In the genomic region with DNA sequence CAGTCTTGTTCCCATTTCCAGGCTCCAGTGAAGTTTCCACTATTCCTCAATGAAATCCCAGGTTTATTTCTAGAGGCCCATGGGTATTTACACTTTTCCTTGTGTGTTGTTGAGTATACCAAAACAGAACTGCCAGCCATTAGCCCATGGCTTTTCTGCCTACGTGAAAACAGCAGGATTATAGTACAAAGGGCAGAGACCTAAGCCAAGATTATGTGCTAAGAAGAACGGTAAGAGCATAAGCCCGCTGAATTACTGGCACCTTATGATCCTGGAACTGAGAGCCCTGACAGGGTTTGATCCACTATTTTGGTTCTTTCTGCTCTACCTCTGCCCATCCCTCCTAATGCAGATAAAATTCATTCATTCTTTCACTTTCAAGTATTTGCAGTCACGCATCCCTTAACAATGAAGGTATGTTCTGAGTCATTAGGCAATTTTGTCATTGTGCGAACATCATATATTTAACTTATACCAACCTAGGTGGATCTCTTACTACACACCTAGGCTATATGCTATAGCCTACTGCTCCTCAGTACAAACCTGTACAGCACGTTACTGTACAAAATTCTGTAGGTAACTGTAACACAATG, we compare ENCODE assay signal across 24 cellular contexts. TPM values are rescaled to one million over a fixed set of nuclear protein-coding genes. Genes with fewer than 3 reads are reported as not detected.
DNase-seq lines count a peak whose midpoint lies in the region; ATAC-seq, FAIRE-seq and TF ChIP-seq lines count a peak whose summit lies in the region.
"Had no signal": no experiment of that assay in that cellular context is flagged by ENCODE, and none has a peak within 500 bp of the region (broad histone marks: within the 10 kb centered on the region; RNA-seq: fewer than 3 reads in every experiment).

No MANE protein-coding gene starts in this region.

- no peaks in the 10 kb centered on the region for H3K27me3 ChIP-seq in GM23248 (replicated peaks; ENCODE audit: insufficient read depth)
- H3K27me3 ChIP-seq in PC-3 (ENCODE audit: low read length) = no peaks in the 10 kb centered on the region
- H3K27me3 ChIP-seq in keratinocyte (ENCODE audit: control insufficient read depth, extremely low read depth, insufficient read depth, low read length) = no peaks in the 10 kb centered on the region
- no peaks in the 10 kb centered on the region for H3K27me3 ChIP-seq in vagina
- H3K27me3 ChIP-seq: BLaER1, brain microvascular endothelial cell, MG63, suprapubic skin had no signal

- ATAC-seq in PC-3 (no peak), HG03025 (IDR thresholded peaks at IDR 0.05; ENCODE audit: low FRiP score, unreplicated experiment) (no peak), HG03135 (IDR thresholded peaks at IDR 0.05; ENCODE audit: unreplicated experiment) (no peak)
- ATAC-seq: WTC11 had no signal

- peak; percentile 60 for FAIRE-seq in keratinocyte (lab: Jason Lieb, UNC)
- FAIRE-seq: A204.1, endometrium had no signal

- peaks cover 51% of the 10 kb centered on the region for H3K4me1 ChIP-seq in GM23248 (ENCODE audit: insufficient read depth)
- H3K4me1 ChIP-seq in PC-3 (ENCODE audit: insufficient read depth, low read length) = peaks cover 38% of the 10 kb centered on the region
- peaks cover 30% of the 10 kb centered on the region for H3K4me1 ChIP-seq in keratinocyte (ENCODE audit: control insufficient read depth, extremely low read depth, insufficient read depth, low read length)
- H3K4me1 ChIP-seq in vagina = peaks cover 28% of the 10 kb centered on the region
- H3K4me1 ChIP-seq: BLaER1, suprapubic skin had no signal

- H3K9me3 ChIP-seq in GM23248 (ENCODE audit: low read depth) (no peaks in the 10 kb centered on the region), PC-3 (ENCODE audit: low read length) (no peaks in the 10 kb centered on the region), keratinocyte (ENCODE audit: control insufficient read depth, low read depth, low read length) (no peaks in the 10 kb centered on the region), vagina (no peaks in the 10 kb centered on the region)
- H3K9me3 ChIP-seq: BLaER1, MG63, suprapubic skin had no signal

- H2AFZ ChIP-seq in GM23248 = no peak overlapping the region
- H2AFZ ChIP-seq in PC-3 (ENCODE audit: low read length) = no peak overlapping the region
- no peak overlapping the region for H2AFZ ChIP-seq in keratinocyte (ENCODE audit: control insufficient read depth, low read length)
- H2AFZ ChIP-seq: PC-9 had no signal

- H3K9me2 ChIP-seq in GM23248 (ENCODE audit: insufficient read depth) = no peaks in the 10 kb centered on the region
- no peaks in the 10 kb centered on the region for H3K9me2 ChIP-seq in PC-3 (replicated peaks; ENCODE audit: low read length)

- no peak for TF ChIP-seq POLR2A in vagina (IDR thresholded peaks at IDR 0.05)

- H3K4me2 ChIP-seq in GM23248 (ENCODE audit: unreplicated experiment) = no peak overlapping the region
- no peak overlapping the region for H3K4me2 ChIP-seq in PC-3 (ENCODE audit: low read length)
- H3K4me2 ChIP-seq in keratinocyte (ENCODE audit: control insufficient read depth, extremely low read depth, insufficient read depth, low read depth, low read length) = no peak overlapping the region
- H3K4me2 ChIP-seq: BLaER1, PC-9 had no signal

- H4K20me1 ChIP-seq in GM23248 (ENCODE audit: insufficient read depth) = peaks cover 4% of the 10 kb centered on the region; the same call in 1 of the 2 replicates
- no peaks in the 10 kb centered on the region for H4K20me1 ChIP-seq in PC-3 (ENCODE audit: low read length)
- H4K20me1 ChIP-seq in keratinocyte (ENCODE audit: control insufficient read depth, extremely low read depth, insufficient read depth, low read length) = no peaks in the 10 kb centered on the region
- H4K20me1 ChIP-seq: BLaER1 had no signal

- no peak for TF ChIP-seq CTCF in PC-3 (conservative IDR thresholded peaks at IDR 0.05; ENCODE audit: low read depth, low read length)
- TF ChIP-seq CTCF in keratinocyte (optimal IDR thresholded peaks at IDR 0.05 in 1 of 3, IDR thresholded peaks at IDR 0.05 in 1 of 3, conservative IDR thresholded peaks at IDR 0.05 in 1 of 3; ENCODE audit: extremely low read depth in 1 of 3, insufficient read depth in 2 of 3, low read length in 3 of 3) = no peak
- TF ChIP-seq CTCF in vagina (IDR thresholded peaks at IDR 0.05) = no peak

- DNase-seq in D341Med (ENCODE audit: low spot score) (peak; percentile 57), GM23248 (no peak), PC-3 (peak; percentile 63), keratinocyte (ENCODE audit: low read depth, low spot score) (no peak), NCI-H128 (lab: John Stamatoyannopoulos, UW; ENCODE audit: unreplicated experiment) (no peak), vagina (ENCODE audit: extremely low spot score in 2 of 2) (no peak)
- DNase-seq: activated CD4-positive, alpha-beta T cell treated with anti-CD3 and anti-CD28 coated beads, Interleukin-2, amount 50 U/mL, for 48 hours; activated effector memory CD4-positive, alpha-beta T cell treated with Interleukin-2 at 50 U/mL for 16 hours; brain microvascular endothelial cell; MG63; NCI-H1436; NCI-H2171; NCI-H748 treated with DMSO at 0.1 percent for 48 hours; nucleus accumbens; PC-9 had no signal

- no peak overlapping the region for H3K4me3 ChIP-seq in GM23248
- no peak overlapping the region for H3K4me3 ChIP-seq in PC-3 (ENCODE audit: low read length)
- no peak overlapping the region for H3K4me3 ChIP-seq in keratinocyte (ENCODE audit: control insufficient read depth in 2 of 3, extremely low read depth in 1 of 3, insufficient read depth in 2 of 3, low read depth in 1 of 3, low read length in 3 of 3)
- H3K4me3 ChIP-seq in vagina = no peak overlapping the region
- H3K4me3 ChIP-seq: BLaER1, coronary artery, MG63, PC-9, suprapubic skin had no signal

- WGBS in GM23248 (ENCODE audit: low coverage in 1 of 2, low lambda C conversion rate in 2 of 2, missing lambda C conversion rate in 2 of 2), 2 experiments = 80 to 84% methylated on average over 6 of the region's 6 CpGs

- intact Hi-C loops in PC-3 (cut with micrococcal nuclease) = loop anchor here (5.0 kb wide), 2 partner anchors 71 to 121 kb away; no protein-coding TSS in a partner anchor
- intact Hi-C loops in vagina (cut with DNase I) = no loop called here

- H3K79me2 ChIP-seq in GM23248 (ENCODE audit: insufficient read depth) (peaks cover 95% of the 10 kb centered on the region), PC-3 (ENCODE audit: low read length) (peaks cover 44% of the 10 kb centered on the region), keratinocyte (ENCODE audit: control insufficient read depth, insufficient read depth, low read length) (peaks cover 62% of the 10 kb centered on the region)

- dilution Hi-C loops in keratinocyte (cut with MboI; ENCODE audit: extremely low pct_ligation_motif_present, low sequenced_read_pairs) = no loop called here

- no TSS peak for BruUV-seq in PC-3 (replicated peaks; lab: Mats Ljungman, UMichigan)

- POLR2A ChIA-PET in PC-3 (lab: Charles Lee; ENCODE audit: unreplicated experiment) = interaction anchor here (0.6 kb wide), 1 partner anchor 305 kb away, joined by 3 read pairs; no protein-coding TSS in a partner anchor

- in situ Hi-C loops in GM23248 (cut with MboI) = no loop called here

- H3F3A ChIP-seq in GM23248 (ENCODE audit: insufficient read depth) (peaks cover 81% of the 10 kb centered on the region), PC-3 (ENCODE audit: low read length, unreplicated experiment) (peaks cover 5% of the 10 kb centered on the region)

- peak overlapping the region; percentile 44 for H3K27ac ChIP-seq in GM23248
- no peak overlapping the region for H3K27ac ChIP-seq in PC-3 (ENCODE audit: low read length)
- H3K27ac ChIP-seq in keratinocyte (ENCODE audit: control insufficient read depth, insufficient read depth, low read length) = peak overlapping the region; percentile 21
- no peak overlapping the region for H3K27ac ChIP-seq in vagina
- H3K27ac ChIP-seq: BLaER1, brain microvascular endothelial cell, coronary artery, PC-9, suprapubic skin had no signal

- H3K9me1 ChIP-seq in keratinocyte (ENCODE audit: control insufficient read depth, extremely low read depth, insufficient read depth, low read length) = no peaks in the 10 kb centered on the region

- H3K9ac ChIP-seq in GM23248 (no peak overlapping the region), PC-3 (ENCODE audit: low read length) (no peak overlapping the region), keratinocyte (ENCODE audit: control insufficient read depth, extremely low read depth, insufficient read depth, low read length) (no peak overlapping the region)
- H3K9ac ChIP-seq: BLaER1 had no signal

- H3K36me3 ChIP-seq in GM23248 (ENCODE audit: low read depth) (peaks cover 80% of the 10 kb centered on the region), PC-3 (ENCODE audit: low read depth, low read length) (no peaks in the 10 kb centered on the region; the same call in 1 of the 2 replicates), keratinocyte (ENCODE audit: control insufficient read depth in 2 of 2, extremely low read depth in 1 of 2, insufficient read depth in 2 of 2, low read length in 2 of 2) (peaks cover 9 to 16% of the 10 kb centered on the region in 2 experiments), vagina (no peaks in the 10 kb centered on the region)
- H3K36me3 ChIP-seq: BLaER1, brain microvascular endothelial cell, suprapubic skin had no signal

- CTCF ChIA-PET in PC-3 (lab: Charles Lee) = no interaction called here

RNA-seq across cellular contexts. Expression of gene SEMA3C, which starts 16.0 kb away (rescaled TPM):
- total RNA-seq in GM23248 (2014; rRNA removed; shearing (Covaris generic)) = 612 and 756 TPM in 2 replicates
- polyA plus RNA-seq in GM23248 (2016; fragmentation: Nextera tagmentation; extraction: Ambion mirVana) = 308 and 316 TPM in 2 replicates
- 27.4 and 28.0 TPM in 2 replicates for total RNA-seq in PC-3 (2014; rRNA removed)
- polyA plus RNA-seq in keratinocyte = 142 to 200 TPM (median 190 TPM) in 3 replicates
- polyA plus RNA-seq in keratinocyte (2011; ENCODE audit: low read depth) = 36.1 TPM
- 47.4 and 74.8 TPM in 2 replicates for polyA plus RNA-seq in keratinocyte (2011; cell fraction: cytosol; rRNA removed)
- 183 and 191 TPM in 2 replicates for polyA plus RNA-seq in keratinocyte (2011; cell fraction: nucleus; rRNA removed)
- polyA plus RNA-seq in keratinocyte (2012; ENCODE audit: low replicate concordance) = 42.1 and 113 TPM in 2 replicates
- polyA minus RNA-seq in keratinocyte = 232 to 438 TPM (median 340 TPM) in 3 replicates
- 167 TPM for polyA minus RNA-seq in keratinocyte (2011; cell fraction: cytosol; rRNA and poly(A)+ RNA removed)
- 443 and 1,012 TPM in 2 replicates for polyA minus RNA-seq in keratinocyte (2011; cell fraction: nucleus; rRNA and poly(A)+ RNA removed)
- total RNA-seq in vagina = 90.6 TPM
- total RNA-seq: T-helper 2 cell treated with Interferon-gamma antibody and Interleukin-4, amounts not matched to agents 100 ng/mL and 5 ng/mL, for 36 hours had no signal

Comparison
In these comparisons a context has a peak if more than half of its experiments do, and no peak if none do; other contexts are left out.
1. DNase-seq: peak in D341Med (single experiment) and PC-3 (single experiment); none in GM23248 (single experiment), keratinocyte (single experiment), NCI-H128 (single experiment) and vagina (0 of 2).
2. H3K27ac ChIP-seq: peak in GM23248 (single experiment) and keratinocyte (single experiment); none in PC-3 (single experiment) and vagina (single experiment).